Comparison of ENCODE assay signal across 9 cellular contexts in the genomic region with DNA sequence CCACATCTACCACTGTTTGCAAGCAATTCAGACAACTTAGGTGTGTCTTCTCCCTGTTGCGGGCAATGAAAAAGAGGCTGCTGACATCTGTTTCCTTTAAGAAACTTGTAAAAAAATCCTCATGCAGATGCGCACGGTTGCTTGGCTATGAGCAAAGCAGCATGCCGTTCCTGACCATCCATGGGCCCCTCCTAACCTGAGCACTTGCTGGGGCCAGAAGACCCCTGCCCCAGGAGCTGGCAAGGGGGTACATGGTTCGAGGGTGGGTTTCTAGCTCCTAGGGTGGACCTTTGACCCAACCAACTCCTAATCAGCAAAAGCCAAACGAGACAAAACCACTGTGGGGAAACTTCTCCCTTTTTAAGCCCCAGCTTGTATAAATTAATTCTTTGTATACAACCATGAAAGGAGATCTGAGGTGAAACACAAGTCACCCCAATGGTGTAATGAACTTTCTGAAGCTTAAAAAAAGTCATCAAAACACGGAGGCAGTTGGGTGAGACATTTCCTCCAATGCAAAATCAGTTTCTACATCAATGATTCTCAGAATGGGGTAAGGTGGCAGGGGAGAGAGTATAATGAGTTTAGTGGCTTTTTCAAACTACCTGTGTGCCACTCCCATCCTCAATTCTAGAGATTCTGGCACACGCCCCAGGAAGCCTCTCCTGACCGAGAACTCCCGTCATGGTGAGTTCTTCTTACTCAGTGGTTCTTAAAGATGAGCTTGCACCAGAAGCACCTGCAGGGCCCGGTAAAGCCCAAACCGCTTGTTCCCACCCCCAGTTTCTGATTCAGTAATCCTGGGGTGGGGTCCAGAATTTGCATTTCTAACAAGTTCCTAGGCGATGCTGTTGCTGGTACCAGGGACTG. TPM values are rescaled to one million over a fixed set of nuclear protein-coding genes. Genes with fewer than 3 reads are reported as not detected.
DNase-seq lines count a peak whose midpoint lies in the region; ATAC-seq and TF ChIP-seq lines count a peak whose summit lies in the region.
"Had no signal": no experiment of that assay in that cellular context is flagged by ENCODE, and none has a peak within 500 bp of the region (broad histone marks: within the 10 kb centered on the region; RNA-seq: fewer than 3 reads in every experiment).

No MANE protein-coding gene starts in this region.

- H3K36me3 Mint-ChIP-seq in activated naive CD8-positive, alpha-beta T cell: no peaks in the 10 kb centered on the region

- TF ChIP-seq POLR2A in upper lobe of left lung (IDR thresholded peaks at IDR 0.05): no peak

- peaks cover 4 to 17% (median 12%) of the 10 kb centered on the region in 4 donors for H3K4me1 ChIP-seq in upper lobe of left lung

- no peaks in the 10 kb centered on the region for H3K9me3 ChIP-seq in upper lobe of left lung

- TF ChIP-seq EP300 in upper lobe of left lung (IDR thresholded peaks at IDR 0.05): no peak

- no peaks in the 10 kb centered on the region for H3K9me3 Mint-ChIP-seq in activated naive CD8-positive, alpha-beta T cell (ENCODE audit: low read depth)

- WGBS in upper lobe of left lung, 2 donors: 45 to 56% methylated on average over 13 of the region's 13 CpGs

- peak; percentile 78 for DNase-seq in DMS79 treated with DMSO at 0.1 percent for 48 hours (lab: John Stamatoyannopoulos, UW)
- no peak for DNase-seq in COR-L47 (lab: John Stamatoyannopoulos, UW)
- DNase-seq in upper lobe of left lung: no peak
- no peak for DNase-seq in NCI-H146 (lab: John Stamatoyannopoulos, UW)
- no peak for DNase-seq in NCI-H2107 treated with DMSO at 0.1 percent for 48 hours (lab: John Stamatoyannopoulos, UW; ENCODE audit: unreplicated experiment)

- no peaks in the 10 kb centered on the region for H3K27me3 ChIP-seq in upper lobe of left lung

- H3K4me3 Mint-ChIP-seq in activated naive CD8-positive, alpha-beta T cell: peak overlapping the region; percentile 69

- no peak overlapping the region for H3K4me3 ChIP-seq in upper lobe of left lung

- no peaks in the 10 kb centered on the region for H3K36me3 ChIP-seq in upper lobe of left lung

- TF ChIP-seq CTCF in upper lobe of left lung (IDR thresholded peaks at IDR 0.05): no peak

- no peak overlapping the region for H3K27ac ChIP-seq in upper lobe of left lung

- H3K4me1 Mint-ChIP-seq in activated naive CD8-positive, alpha-beta T cell (ENCODE audit: low read depth): peaks cover 36% of the 10 kb centered on the region

- peaks cover 2% of the 10 kb centered on the region for H3K27me3 Mint-ChIP-seq in activated naive CD8-positive, alpha-beta T cell

- ATAC-seq in GM19463 (IDR thresholded peaks at IDR 0.05; ENCODE audit: unreplicated experiment) (peak; percentile 41), HG03432 (IDR thresholded peaks at IDR 0.05; ENCODE audit: unreplicated experiment) (peak; percentile 58), upper lobe of left lung (ENCODE audit: low FRiP score in 2 of 2) (no peak)

- H3K27ac Mint-ChIP-seq in activated naive CD8-positive, alpha-beta T cell: peak overlapping the region; percentile 52

RNA-seq across cellular contexts. Expression of a gene that starts 44.1 kb away (rescaled TPM):
- under 1 TPM in 1 of 6 donors, not detected in 5; 0.10 TPM for total RNA-seq in upper lobe of left lung
- total RNA-seq: skeletal muscle tissue had no signal

Comparison
In these comparisons a context has a peak if more than half of its experiments do, and no peak if none do; other contexts are left out.
1. ATAC-seq: peak in GM19463 (single experiment) and HG03432 (single experiment); none in upper lobe of left lung (0 of 2).